Comparison of ENCODE assay signal across 11 cellular contexts in genomic region chr13:97702614-97703013, GRCh38.
"Had no signal": no experiment of that assay in that cellular context is flagged by ENCODE, and none has a peak within 500 bp of the region (broad histone marks: within the 10 kb centered on the region; RNA-seq: fewer than 3 reads in every experiment).

No MANE protein-coding gene starts in this region.

- H3K9ac ChIP-seq: GM23248 had no signal

- H3K27ac Mint-ChIP-seq: GM23338, H9, HFFc6 had no signal

- H3K4me2 ChIP-seq: GM23338 had no signal

- H3K36me3 ChIP-seq: HAP-1 had no signal

- H3K4me1 Mint-ChIP-seq: GM23338, H9 had no signal

- DNase-seq: GM23248, GOT3, H7, H9, HCEC 1CT, HFFc6 had no signal

- H3K27ac ChIP-seq: GM23248 had no signal

- H3K4me1 ChIP-seq: HAP-1 had no signal

- H3K4me3 ChIP-seq: GM23248, GM23338, HAP-1 had no signal

- H2AFZ ChIP-seq: GM23248, GM23338 had no signal

- H3K9me3 ChIP-seq: HAP-1 had no signal

- H3K4me3 Mint-ChIP-seq: GM23338, H9, HFFc6 had no signal

- H3K9me3 Mint-ChIP-seq: GM23338, H9, HFFc6 had no signal

- FAIRE-seq: H1, H54 had no signal

- ATAC-seq: GM23338, HCT116 had no signal
